ENCODE assay signal across 1 cellular context in genomic region chr3:132343018-132343612, GRCh38.
TF ChIP-seq lines count a peak whose summit lies in the region.

No MANE protein-coding gene starts in this region.

TF ChIP-seq in GM23338, 12 proteins besides CTCF, POLR2A, EP300 and RAD21 (continued from another document):
- TF ChIP-seq ETS1 (IDR thresholded peaks at IDR 0.05) (no peak), STAT1 (IDR thresholded peaks at IDR 0.05; ENCODE audit: unreplicated experiment) (no peak), NANOG (IDR thresholded peaks at IDR 0.05; ENCODE audit: borderline replicate concordance) (no peak)
- TF ChIP-seq, protein P1, sequence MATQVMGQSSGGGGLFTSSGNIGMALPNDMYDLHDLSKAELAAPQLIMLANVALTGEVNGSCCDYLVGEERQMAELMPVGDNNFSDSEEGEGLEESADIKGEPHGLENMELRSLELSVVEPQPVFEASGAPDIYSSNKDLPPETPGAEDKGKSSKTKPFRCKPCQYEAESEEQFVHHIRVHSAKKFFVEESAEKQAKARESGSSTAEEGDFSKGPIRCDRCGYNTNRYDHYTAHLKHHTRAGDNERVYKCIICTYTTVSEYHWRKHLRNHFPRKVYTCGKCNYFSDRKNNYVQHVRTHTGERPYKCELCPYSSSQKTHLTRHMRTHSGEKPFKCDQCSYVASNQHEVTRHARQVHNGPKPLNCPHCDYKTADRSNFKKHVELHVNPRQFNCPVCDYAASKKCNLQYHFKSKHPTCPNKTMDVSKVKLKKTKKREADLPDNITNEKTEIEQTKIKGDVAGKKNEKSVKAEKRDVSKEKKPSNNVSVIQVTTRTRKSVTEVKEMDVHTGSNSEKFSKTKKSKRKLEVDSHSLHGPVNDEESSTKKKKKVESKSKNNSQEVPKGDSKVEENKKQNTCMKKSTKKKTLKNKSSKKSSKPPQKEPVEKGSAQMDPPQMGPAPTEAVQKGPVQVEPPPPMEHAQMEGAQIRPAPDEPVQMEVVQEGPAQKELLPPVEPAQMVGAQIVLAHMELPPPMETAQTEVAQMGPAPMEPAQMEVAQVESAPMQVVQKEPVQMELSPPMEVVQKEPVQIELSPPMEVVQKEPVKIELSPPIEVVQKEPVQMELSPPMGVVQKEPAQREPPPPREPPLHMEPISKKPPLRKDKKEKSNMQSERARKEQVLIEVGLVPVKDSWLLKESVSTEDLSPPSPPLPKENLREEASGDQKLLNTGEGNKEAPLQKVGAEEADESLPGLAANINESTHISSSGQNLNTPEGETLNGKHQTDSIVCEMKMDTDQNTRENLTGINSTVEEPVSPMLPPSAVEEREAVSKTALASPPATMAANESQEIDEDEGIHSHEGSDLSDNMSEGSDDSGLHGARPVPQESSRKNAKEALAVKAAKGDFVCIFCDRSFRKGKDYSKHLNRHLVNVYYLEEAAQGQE (IDR thresholded peaks at IDR 0.05; ENCODE audit: unreplicated experiment), result no peak
